Comparison of ENCODE assay signal across 16 cellular contexts in the genomic region with DNA sequence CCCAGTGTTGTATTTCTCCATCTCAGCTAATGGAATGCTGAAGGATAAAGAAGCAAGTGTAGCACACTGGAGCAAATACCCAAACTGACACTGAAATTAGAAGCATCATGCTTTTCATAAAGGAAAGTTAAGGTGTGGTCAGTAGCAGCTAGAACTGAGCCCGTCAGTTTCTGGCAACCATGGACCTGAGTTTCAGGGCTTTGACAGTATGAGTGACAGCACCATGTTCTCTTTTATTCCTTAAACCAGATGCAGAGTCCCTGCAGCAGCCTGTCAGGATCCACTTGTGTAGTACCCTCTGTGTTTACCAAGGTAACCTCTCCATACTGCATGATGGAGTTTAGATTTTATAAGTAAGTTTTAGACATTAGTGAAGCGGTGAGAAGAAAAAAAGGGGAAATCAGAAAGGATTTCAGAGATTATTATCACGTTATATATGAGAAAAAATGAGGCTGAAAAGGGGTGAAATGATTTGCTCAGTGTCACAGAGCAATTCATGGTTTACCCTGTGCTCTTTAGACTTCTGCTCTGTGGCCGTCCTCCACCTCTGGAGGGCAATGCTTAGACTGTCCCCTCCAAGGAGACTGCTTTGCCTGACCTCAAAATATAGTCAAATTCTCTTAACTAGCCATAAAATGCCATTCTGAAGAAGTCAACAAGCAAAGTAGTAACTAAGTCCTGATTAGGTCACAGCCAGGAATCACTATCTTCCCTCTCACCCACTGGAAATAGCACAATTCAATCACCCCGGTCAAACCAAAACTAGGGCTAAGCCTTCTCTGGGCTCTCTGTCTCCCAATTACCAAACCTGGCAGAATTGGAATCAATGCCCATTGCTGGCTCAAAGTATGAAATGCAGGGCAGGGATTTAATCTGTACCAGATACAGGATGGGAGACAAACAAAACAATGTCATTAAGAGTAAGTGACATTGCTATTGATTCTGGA. TPM values are rescaled to one million over a fixed set of nuclear protein-coding genes. Genes with fewer than 3 reads are reported as not detected.
DNase-seq lines count a peak whose midpoint lies in the region; ATAC-seq, FAIRE-seq and TF ChIP-seq lines count a peak whose summit lies in the region.
"Had no signal": no experiment of that assay in that cellular context is flagged by ENCODE, and none has a peak within 500 bp of the region (broad histone marks: within the 10 kb centered on the region; RNA-seq: fewer than 3 reads in every experiment).

No MANE protein-coding gene starts in this region.

- no peak for TF ChIP-seq POLR2A in endothelial cell of umbilical vein (IDR thresholded peaks at IDR 0.05; ENCODE audit: low read depth, low read length)

- 93% methylated on average over 5 of the region's 5 CpGs for WGBS in SK-N-SH (ENCODE audit: low lambda C conversion rate)

- H3K4me2 ChIP-seq in endothelial cell of umbilical vein (ENCODE audit: insufficient read depth, low read length) (no peak overlapping the region), SK-N-SH (no peak overlapping the region)

- no peak for FAIRE-seq in endothelial cell of umbilical vein (lab: Jason Lieb, UNC)

- TF ChIP-seq RAD21 in SK-N-SH (IDR thresholded peaks at IDR 0.05; ENCODE audit: low read length): no peak

- no peak overlapping the region for H3K4me3 ChIP-seq in GM12865 (ENCODE audit: low read depth, low read length)
- no peak overlapping the region for H3K4me3 ChIP-seq in endothelial cell of umbilical vein (replicated peaks in 1 of 3; ENCODE audit: insufficient read depth in 1 of 3, low read depth in 1 of 3, low read length in 3 of 3)
- H3K4me3 ChIP-seq in SK-N-SH (ENCODE audit: low read depth in 2 of 2, low read length in 1 of 2): no peak overlapping the region

- no peak for TF ChIP-seq CTCF in GM12865 (IDR thresholded peaks at IDR 0.05; ENCODE audit: insufficient read depth, low read depth, low read length, missing control alignments)
- no peak for TF ChIP-seq CTCF in endothelial cell of umbilical vein (IDR thresholded peaks at IDR 0.05; ENCODE audit: extremely low read depth in 1 of 2, insufficient read depth in 1 of 2, low read depth in 1 of 2, low read length in 2 of 2)
- no peak for TF ChIP-seq CTCF in SK-N-SH (IDR thresholded peaks at IDR 0.05)

- H3F3A ChIP-seq in SK-N-SH (replicated peaks; ENCODE audit: insufficient read depth): peaks cover 4% of the 10 kb centered on the region

- H3K4me1 ChIP-seq in endothelial cell of umbilical vein (ENCODE audit: control insufficient read depth, extremely low read depth, insufficient read depth, low read length) (no peaks in the 10 kb centered on the region), SK-N-SH (ENCODE audit: control insufficient read depth in 1 of 2, insufficient read depth in 2 of 2, low read depth in 1 of 2, low read length in 1 of 2) (no peaks in the 10 kb centered on the region; a peak in 1 of 4 replicates)

- CTCF ChIA-PET in endothelial cell of umbilical vein (lab: Charles Lee): no interaction called here
- CTCF ChIA-PET in SK-N-SH (lab: Yijun Ruan, JAX): interaction anchor here (0.5 to 1.2 kb wide), 3 partner anchors 12 to 1692 kb away, joined by 3 to 4 read pairs (median 3); no protein-coding TSS in a partner anchor

- H3K9ac ChIP-seq in endothelial cell of umbilical vein (replicated peaks; ENCODE audit: extremely low read depth, insufficient read depth, low read length): no peak overlapping the region
- no peak overlapping the region for H3K9ac ChIP-seq in SK-N-SH

- H4K20me1 ChIP-seq in endothelial cell of umbilical vein (replicated peaks; ENCODE audit: control insufficient read depth, extremely low read depth, insufficient read depth, low read length) (no peaks in the 10 kb centered on the region), SK-N-SH (ENCODE audit: insufficient read depth) (no peaks in the 10 kb centered on the region)

- H3K27ac ChIP-seq in endothelial cell of umbilical vein (ENCODE audit: insufficient read depth, low read depth, low read length) (no peak overlapping the region), SK-N-SH (ENCODE audit: low read depth in 2 of 2, low read length in 1 of 2) (no peak overlapping the region)
- H3K27ac ChIP-seq: C4-2B, HL-60 had no signal

- peak; percentile 55 for DNase-seq in GM12865 (ENCODE audit: low read depth)
- DNase-seq in endothelial cell of umbilical vein (ENCODE audit: low read depth, low spot score): no peak
- no peak for DNase-seq in sciatic nerve (ENCODE audit: low spot score)
- no peak for DNase-seq in SK-N-SH
- no peak for DNase-seq in iPS-NIHi11 (ENCODE audit: low spot score)
- no peak for DNase-seq in NCI-H1417 treated with DMSO at 0.1 percent for 48 hours (lab: John Stamatoyannopoulos, UW)
- DNase-seq in activated CD8-positive, alpha-beta memory T cell treated with anti-CD3 and anti-CD28 coated beads, Interleukin-2, amount 50 U/mL, for 4 hours: no peak
- DNase-seq: activated CD4-positive, CD25-positive, alpha-beta regulatory T cell treated with anti-CD3 and anti-CD28 coated beads, Interleukin-2, amount 50 U/mL, for 72 hours; NCI-H2107; stimulated activated CD4-positive, alpha-beta T cell treated with anti-CD3 and anti-CD28 coated beads, Interleukin-4, amount 100 ng/mL, for 1 hour; stimulated activated naive CD4-positive, alpha-beta T cell treated with Interleukin-2 at 50 U/mL for 16 hours had no signal

- no peaks in the 10 kb centered on the region for H3K9me3 ChIP-seq in endothelial cell of umbilical vein (replicated peaks; ENCODE audit: control insufficient read depth, insufficient read depth, low read length)
- no peaks in the 10 kb centered on the region for H3K9me3 ChIP-seq in SK-N-SH
- H3K9me3 ChIP-seq: adrenal gland had no signal

- POLR2A ChIA-PET in endothelial cell of umbilical vein (lab: Charles Lee) (interaction anchor here (0.5 kb wide), 1 partner anchor 38 kb away, joined by 3 read pairs; no protein-coding TSS in a partner anchor), SK-N-SH (lab: Yijun Ruan, JAX) (no interaction called here)

- intact Hi-C loops in endothelial cell of umbilical vein (cut with micrococcal nuclease) (no loop called here), sciatic nerve (cut with DNase I) (no loop called here)

- TF ChIP-seq EP300 in SK-N-SH (IDR thresholded peaks at IDR 0.05; ENCODE audit: borderline replicate concordance in 1 of 2, low read depth in 1 of 2, low read length in 1 of 2): no peak

- no TSS peak for BruUV-seq in endothelial cell of umbilical vein (replicated peaks; lab: Mats Ljungman, UMichigan)

- H3K9me2 ChIP-seq in SK-N-SH: no peaks in the 10 kb centered on the region

- no peaks in the 10 kb centered on the region for H3K9me1 ChIP-seq in endothelial cell of umbilical vein (replicated peaks; ENCODE audit: control insufficient read depth, extremely low read depth, insufficient read depth, low read length)

- ATAC-seq in HG02938 (IDR thresholded peaks at IDR 0.05; ENCODE audit: unreplicated experiment) (peak; percentile 45), sciatic nerve (peak; percentile 46)

- H2AFZ ChIP-seq in endothelial cell of umbilical vein (ENCODE audit: low read depth, low read length) (peak overlapping the region; percentile 21), SK-N-SH (ENCODE audit: low read depth) (no peak overlapping the region)

- H3K79me2 ChIP-seq in endothelial cell of umbilical vein (ENCODE audit: control insufficient read depth, insufficient read depth, low read length) (no peaks in the 10 kb centered on the region), SK-N-SH (ENCODE audit: insufficient read depth) (no peaks in the 10 kb centered on the region)

- H3K27me3 ChIP-seq in endothelial cell of umbilical vein (ENCODE audit: control insufficient read depth in 2 of 2, insufficient read depth in 2 of 2, low read length in 2 of 2): peaks cover 0 to 2% of the 10 kb centered on the region in 2 experiments
- no peaks in the 10 kb centered on the region for H3K27me3 ChIP-seq in SK-N-SH (ENCODE audit: insufficient read depth)
- H3K27me3 ChIP-seq: adrenal gland had no signal

- no peaks in the 10 kb centered on the region for H3K36me3 ChIP-seq in endothelial cell of umbilical vein (ENCODE audit: control insufficient read depth in 2 of 2, extremely low read depth in 1 of 2, insufficient read depth in 2 of 2, low read length in 2 of 2)
- no peaks in the 10 kb centered on the region for H3K36me3 ChIP-seq in SK-N-SH (replicated peaks in 1 of 2; ENCODE audit: control insufficient read depth in 1 of 2, insufficient read depth in 2 of 2, low read length in 1 of 2)
- H3K36me3 ChIP-seq: adrenal gland had no signal

- dilution Hi-C loops in endothelial cell of umbilical vein (cut with MboI; ENCODE audit: extremely low pct_ligation_motif_present, low sequenced_read_pairs): no loop called here

TF ChIP-seq in endothelial cell of umbilical vein, 7 proteins besides CTCF, POLR2A, EP300 and RAD21 (continues in another document):
- no peak for TF ChIP-seq POLR2AphosphoS5 (IDR thresholded peaks at IDR 0.05; ENCODE audit: insufficient read depth, low read depth, low read length)

TF ChIP-seq in SK-N-SH, 30 proteins besides CTCF, POLR2A, EP300 and RAD21 (continues in another document):
- no peak for TF ChIP-seq ELF1 (IDR thresholded peaks at IDR 0.05)

RNA-seq across cellular contexts. Expression of a gene that starts 10.5 kb away (rescaled TPM):
- total RNA-seq in endothelial cell of umbilical vein: not detected in 2 replicates
- polyA plus RNA-seq in endothelial cell of umbilical vein: not detected in 2 replicates
- not detected in 2 replicates for polyA plus RNA-seq in endothelial cell of umbilical vein (2011; cell fraction: cytosol; rRNA removed)
- polyA plus RNA-seq in endothelial cell of umbilical vein (2011; cell fraction: nucleus; rRNA removed): not detected in 2 replicates
- polyA plus RNA-seq in endothelial cell of umbilical vein (2012): not detected in 2 replicates
- not detected in 2 replicates for polyA minus RNA-seq in endothelial cell of umbilical vein
- polyA minus RNA-seq in endothelial cell of umbilical vein (2011; cell fraction: cytosol; rRNA and poly(A)+ RNA removed): not detected
- polyA minus RNA-seq in endothelial cell of umbilical vein (2011; cell fraction: nucleus; rRNA and poly(A)+ RNA removed): not detected in 2 replicates
- total RNA-seq in sciatic nerve: 10.9 TPM
- polyA plus RNA-seq in SK-N-SH (2012; rRNA removed): 0.02 and 0.06 TPM in 2 replicates
- 0.01 and 0.10 TPM in 2 replicates for polyA plus RNA-seq in SK-N-SH (2012; cell fraction: cytosol; rRNA removed)
- 0.13 and 0.30 TPM in 2 replicates for polyA plus RNA-seq in SK-N-SH (2012; cell fraction: nucleus; rRNA removed)
- total RNA-seq: osteocyte had no signal

RNA-seq across cellular contexts. Expression of a gene that starts 32.1 kb away (rescaled TPM):
- total RNA-seq in endothelial cell of umbilical vein: not detected in 2 replicates
- polyA plus RNA-seq in endothelial cell of umbilical vein: not detected in 2 replicates
- not detected in 2 replicates for polyA plus RNA-seq in endothelial cell of umbilical vein (2011; cell fraction: cytosol; rRNA removed)
- polyA plus RNA-seq in endothelial cell of umbilical vein (2011; cell fraction: nucleus; rRNA removed): not detected in 2 replicates
- polyA plus RNA-seq in endothelial cell of umbilical vein (2012): not detected in 2 replicates
- not detected in 2 replicates for polyA minus RNA-seq in endothelial cell of umbilical vein
- polyA minus RNA-seq in endothelial cell of umbilical vein (2011; cell fraction: cytosol; rRNA and poly(A)+ RNA removed): not detected
- not detected in 2 replicates for polyA minus RNA-seq in endothelial cell of umbilical vein (2011; cell fraction: nucleus; rRNA and poly(A)+ RNA removed)
- not detected for total RNA-seq in sciatic nerve
- polyA plus RNA-seq in SK-N-SH (2012; rRNA removed): 0.11 and 0.26 TPM in 2 replicates
- polyA plus RNA-seq in SK-N-SH (2012; cell fraction: cytosol; rRNA removed): 0.09 and 0.10 TPM in 2 replicates
- 0.15 and 0.32 TPM in 2 replicates for polyA plus RNA-seq in SK-N-SH (2012; cell fraction: nucleus; rRNA removed)
- total RNA-seq: osteocyte had no signal

Comparison
In these comparisons a context has a peak if more than half of its experiments do, and no peak if none do; other contexts are left out.
1. RNA of a gene that starts 10.5 kb away (total RNA-seq): 10.9 TPM in sciatic nerve (single experiment); not detected in endothelial cell of umbilical vein; every median in the first group is over 10 times any median in the second.